ENCODE assay signal across 5 cellular contexts in the genomic region with DNA sequence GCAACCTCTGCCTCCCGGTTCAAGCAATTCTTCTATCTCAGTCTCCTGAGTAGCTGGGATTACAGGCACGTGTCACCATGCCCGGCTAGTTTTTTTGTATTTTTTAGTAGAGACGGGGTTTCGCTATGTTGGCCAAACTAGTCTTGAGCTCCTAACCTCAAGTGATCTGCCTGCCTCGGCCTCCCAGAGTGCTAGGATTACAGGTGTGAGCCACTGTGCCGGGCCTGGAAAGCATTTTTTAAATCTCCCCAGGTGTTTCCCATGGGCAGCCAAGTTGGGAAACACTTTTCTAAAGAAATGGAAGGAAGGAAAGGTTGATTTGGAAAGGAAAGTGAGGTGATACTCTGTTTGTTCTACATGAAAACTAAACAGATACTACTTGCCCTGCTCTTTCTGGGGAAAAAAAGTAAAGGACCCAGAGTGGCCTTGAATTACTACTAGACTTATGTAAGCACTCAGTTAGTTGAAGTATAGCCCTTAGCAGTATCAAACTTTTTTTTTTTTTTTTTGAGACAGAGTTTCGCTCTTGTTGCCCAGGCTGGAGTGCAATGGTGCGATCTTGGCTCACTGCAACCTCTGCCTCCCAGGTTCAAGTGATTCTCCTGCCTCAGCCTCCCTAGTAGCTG. TPM values are rescaled to one million over a fixed set of nuclear protein-coding genes. Genes with fewer than 3 reads are reported as not detected.
"Had no signal": no experiment of that assay in that cellular context is flagged by ENCODE, and none has a peak within 500 bp of the region (broad histone marks: within the 10 kb centered on the region; RNA-seq: fewer than 3 reads in every experiment).

No MANE protein-coding gene starts in this region.

RNA-seq across cellular contexts. Expression of gene VRTN, which starts 18.2 kb away (rescaled TPM):
- total RNA-seq: M059J, PC-3, Right ventricle myocardium superior, SJSA1 had no signal
- polyA plus RNA-seq: SK-N-SH had no signal
